Comparison of ENCODE assay signal across 27 cellular contexts in the genomic region with DNA sequence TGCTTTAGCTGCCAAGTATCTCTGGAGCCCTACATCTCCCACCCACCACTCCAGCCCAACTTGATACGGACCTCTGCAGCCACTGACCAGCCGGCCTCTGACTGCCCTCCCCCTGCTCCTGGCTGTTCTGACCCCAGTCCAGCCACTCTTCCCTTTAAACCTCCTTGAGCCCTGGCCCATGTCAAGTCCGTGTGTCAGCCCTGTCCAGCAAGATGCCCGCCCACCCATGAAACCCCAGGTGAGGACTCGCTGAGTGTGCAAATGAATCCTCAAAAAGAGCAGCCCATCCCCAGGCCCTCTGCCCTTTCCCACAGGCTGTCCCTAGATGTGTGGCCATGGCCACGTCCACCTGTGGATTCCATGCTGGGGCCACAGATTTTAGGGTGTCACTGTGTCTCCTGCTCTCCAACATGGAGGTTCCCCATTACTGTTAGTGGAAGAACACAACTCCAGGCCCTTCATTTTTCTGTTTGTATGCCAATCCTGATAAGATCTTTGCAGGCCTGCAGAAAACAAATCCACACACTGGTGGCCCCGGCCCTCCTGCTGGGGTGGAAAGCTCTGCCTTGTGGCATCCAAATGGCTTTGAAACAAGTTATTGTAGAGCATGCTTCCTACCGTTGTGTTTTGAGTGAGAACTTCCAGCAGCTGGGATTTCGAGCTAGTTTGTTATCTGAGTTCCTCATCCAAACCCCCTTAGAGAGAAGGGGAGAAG. TPM values are rescaled to one million over a fixed set of nuclear protein-coding genes. Genes with fewer than 3 reads are reported as not detected.
A peak's percentile ranks its signal among the peaks of the same experiment; 100 is the strongest.
DNase-seq lines count a peak whose midpoint lies in the region; ATAC-seq, FAIRE-seq and TF ChIP-seq lines count a peak whose summit lies in the region.
"Had no signal": no experiment of that assay in that cellular context is flagged by ENCODE, and none has a peak within 500 bp of the region (broad histone marks: within the 10 kb centered on the region; RNA-seq: fewer than 3 reads in every experiment).

No MANE protein-coding gene starts in this region.

- H3K56ac ChIP-seq in H1 (replicated peaks; ENCODE audit: insufficient read length, low read depth, low read length): no peak overlapping the region

- no peaks in the 10 kb centered on the region for H3K79me2 ChIP-seq in H1 (ENCODE audit: control insufficient read depth in 1 of 2, insufficient read depth in 2 of 2, low read length in 2 of 2)

- peaks cover 1% of the 10 kb centered on the region for H3K27me3 Mint-ChIP-seq in activated naive CD8-positive, alpha-beta T cell treated with anti-CD3 and anti-CD28 coated beads, Interleukin-2, amount 10 ng/mL, durations not matched to agents 7 days and 5 days
- no peaks in the 10 kb centered on the region for H3K27me3 Mint-ChIP-seq in activated naive CD8-positive, alpha-beta T cell treated with anti-CD3 and anti-CD28 coated beads, Interleukin-2, amount 50 U/mL, for 24 hours
- H3K27me3 Mint-ChIP-seq: activated CD4-positive, alpha-beta memory T cell treated with anti-CD3 and anti-CD28 coated beads, Interleukin-2, amount 10 ng/mL, durations not matched to agents 7 days and 5 days; memory B cell had no signal

- no peak overlapping the region for H3K4me3 ChIP-seq in HEK293 (ENCODE audit: low read depth, low read length)
- H3K4me3 ChIP-seq in H1 (ENCODE audit: extremely low read depth in 1 of 4, insufficient read depth in 2 of 4, low read depth in 3 of 4, low read length in 4 of 4): no peak overlapping the region
- H3K4me3 ChIP-seq: A549, HAP-1, Peyer's patch, SJSA1, stomach, tibial nerve had no signal

- no peaks in the 10 kb centered on the region for H3K9me3 Mint-ChIP-seq in activated naive CD8-positive, alpha-beta T cell treated with anti-CD3 and anti-CD28 coated beads, Interleukin-2, amount 10 ng/mL, durations not matched to agents 7 days and 5 days
- no peaks in the 10 kb centered on the region for H3K9me3 Mint-ChIP-seq in activated naive CD8-positive, alpha-beta T cell treated with anti-CD3 and anti-CD28 coated beads, Interleukin-2, amount 50 U/mL, for 24 hours
- H3K9me3 Mint-ChIP-seq in stimulated activated effector memory CD8-positive, alpha-beta T cell treated with anti-CD3 and anti-CD28 coated beads, Interleukin-12 subunit alpha, Interleukin-12 subunit beta, amount 100 ng/mL, for 72 hours: no peaks in the 10 kb centered on the region
- H3K9me3 Mint-ChIP-seq: activated CD4-positive, alpha-beta memory T cell treated with anti-CD3 and anti-CD28 coated beads, Interleukin-2, amount 10 ng/mL, durations not matched to agents 7 days and 5 days; memory B cell had no signal

- H3K23ac ChIP-seq in H1 (ENCODE audit: insufficient read length): no peak overlapping the region

- no peak overlapping the region for H3K9ac ChIP-seq in H1 (replicated peaks in 1 of 4; ENCODE audit: extremely low read depth in 1 of 4, low read depth in 3 of 4, low read length in 3 of 4)

- peaks cover 61% of the 10 kb centered on the region for H3K4me1 Mint-ChIP-seq in activated naive CD8-positive, alpha-beta T cell treated with anti-CD3 and anti-CD28 coated beads, Interleukin-2, amount 10 ng/mL, durations not matched to agents 7 days and 5 days
- peaks cover 69% of the 10 kb centered on the region for H3K4me1 Mint-ChIP-seq in activated naive CD8-positive, alpha-beta T cell treated with anti-CD3 and anti-CD28 coated beads, Interleukin-2, amount 50 U/mL, for 24 hours
- H3K4me1 Mint-ChIP-seq in stimulated activated effector memory CD8-positive, alpha-beta T cell treated with anti-CD3 and anti-CD28 coated beads, Interleukin-12 subunit alpha, Interleukin-12 subunit beta, amount 100 ng/mL, for 72 hours: peaks cover 77% of the 10 kb centered on the region

- no peak overlapping the region for H2AFZ ChIP-seq in H1 (ENCODE audit: low read length)

- no peak overlapping the region for H2BK15ac ChIP-seq in H1 (ENCODE audit: low read length)

- POLR2A ChIA-PET in activated naive CD8-positive, alpha-beta T cell treated with anti-CD3 and anti-CD28 coated beads, Interleukin-2, amount 10 ng/mL, durations not matched to agents 7 days and 5 days (lab: Charles Lee): no interaction called here
- POLR2A ChIA-PET in HEK293 (lab: Yijun Ruan, JAX): no interaction called here
- POLR2A ChIA-PET in H1 (lab: Charles Lee; ENCODE audit: partially characterized antibody): interaction anchor here (1.1 kb wide), 1 partner anchor 66 kb away, joined by 3 read pairs; no protein-coding TSS in a partner anchor

- no peaks in the 10 kb centered on the region for H3K79me1 ChIP-seq in H1 (ENCODE audit: low read depth, low read length)

- ATAC-seq in activated naive CD8-positive, alpha-beta T cell treated with anti-CD3 and anti-CD28 coated beads, Interleukin-2, amount 10 ng/mL, durations not matched to agents 7 days and 5 days (ENCODE audit: low read depth): no peak
- no peak for ATAC-seq in activated naive CD8-positive, alpha-beta T cell treated with anti-CD3 and anti-CD28 coated beads, Interleukin-2, amount 50 U/mL, for 24 hours
- ATAC-seq in stimulated activated effector memory CD8-positive, alpha-beta T cell treated with anti-CD3 and anti-CD28 coated beads, Interleukin-12 subunit alpha, Interleukin-12 subunit beta, amount 100 ng/mL, for 72 hours: no peak
- ATAC-seq: A549 had no signal

- H3K27ac ChIP-seq in HEK293 (ENCODE audit: extremely low read depth, low read depth, low read length) (no peak overlapping the region), H1 (ENCODE audit: low read depth, low read length) (no peak overlapping the region; the same call in 1 of the 2 replicates)
- H3K27ac ChIP-seq: A549, Peyer's patch, SJSA1, stomach, tibial nerve had no signal

- CTCF ChIA-PET in HEK293 (lab: Yijun Ruan, JAX) (no interaction called here), H1 (lab: Charles Lee; ENCODE audit: partially characterized antibody) (interaction anchor here (0.6 to 1.8 kb wide), 6 partner anchors 11 to 1199 kb away, joined by 3 to 5 read pairs (median 4); no protein-coding TSS in a partner anchor)

- TF ChIP-seq CTCF in HEK293 (tag by site-specific recombination; IDR thresholded peaks at IDR 0.05): no peak
- no peak for TF ChIP-seq CTCF in H1 (IDR thresholded peaks at IDR 0.05; ENCODE audit: control extremely low read depth in 1 of 3, insufficient read depth in 1 of 3, low read depth in 1 of 3, low read length in 3 of 3)

- H3K36me3 Mint-ChIP-seq in activated naive CD8-positive, alpha-beta T cell treated with anti-CD3 and anti-CD28 coated beads, Interleukin-2, amount 10 ng/mL, durations not matched to agents 7 days and 5 days: peaks cover 26% of the 10 kb centered on the region
- peaks cover 22% of the 10 kb centered on the region for H3K36me3 Mint-ChIP-seq in activated naive CD8-positive, alpha-beta T cell treated with anti-CD3 and anti-CD28 coated beads, Interleukin-2, amount 50 U/mL, for 24 hours (ENCODE audit: low read depth)
- peaks cover 60% of the 10 kb centered on the region for H3K36me3 Mint-ChIP-seq in stimulated activated effector memory CD8-positive, alpha-beta T cell treated with anti-CD3 and anti-CD28 coated beads, Interleukin-12 subunit alpha, Interleukin-12 subunit beta, amount 100 ng/mL, for 72 hours

- H2AK5ac ChIP-seq in H1 (ENCODE audit: low read depth, low read length): no peak overlapping the region

- no peak overlapping the region for H3K18ac ChIP-seq in H1 (ENCODE audit: extremely low read depth, low read length)

- no peak for TF ChIP-seq EP300 in H1 (IDR thresholded peaks at IDR 0.05; ENCODE audit: borderline replicate concordance in 1 of 2, low read depth in 2 of 2, low read length in 2 of 2)

- no peak for TF ChIP-seq RAD21 in H1 (IDR thresholded peaks at IDR 0.05 in 1 of 2, conservative IDR thresholded peaks at IDR 0.05 in 1 of 2; ENCODE audit: low read depth in 2 of 2, low read length in 2 of 2)

- no peak overlapping the region for H3K4me3 Mint-ChIP-seq in activated naive CD8-positive, alpha-beta T cell treated with anti-CD3 and anti-CD28 coated beads, Interleukin-2, amount 10 ng/mL, durations not matched to agents 7 days and 5 days
- no peak overlapping the region for H3K4me3 Mint-ChIP-seq in activated naive CD8-positive, alpha-beta T cell treated with anti-CD3 and anti-CD28 coated beads, Interleukin-2, amount 50 U/mL, for 24 hours
- no peak overlapping the region for H3K4me3 Mint-ChIP-seq in stimulated activated effector memory CD8-positive, alpha-beta T cell treated with anti-CD3 and anti-CD28 coated beads, Interleukin-12 subunit alpha, Interleukin-12 subunit beta, amount 100 ng/mL, for 72 hours
- H3K4me3 Mint-ChIP-seq: activated CD4-positive, alpha-beta memory T cell treated with anti-CD3 and anti-CD28 coated beads, Interleukin-2, amount 10 ng/mL, durations not matched to agents 7 days and 5 days; memory B cell had no signal

- H4K5ac ChIP-seq in H1 (ENCODE audit: insufficient read length, low read depth, low read length): no peak overlapping the region

- no peak overlapping the region for H4K91ac ChIP-seq in H1 (replicated peaks; ENCODE audit: insufficient read length, low read length)

- H2BK12ac ChIP-seq in H1 (ENCODE audit: low read depth, low read length): no peak overlapping the region

- H4K8ac ChIP-seq in H1 (ENCODE audit: extremely low read depth, insufficient read depth, low read length): peak overlapping the region; percentile 18

- TF ChIP-seq POLR2A in H1 (IDR thresholded peaks at IDR 0.05; ENCODE audit: control extremely low read depth in 1 of 2, low read depth in 2 of 2, low read length in 2 of 2): no peak

- no peak for FAIRE-seq in H1 (lab: Jason Lieb, UNC)
- FAIRE-seq: A549, GM19239 had no signal

- H4K20me1 ChIP-seq in H1 (replicated peaks in 1 of 2; ENCODE audit: control insufficient read depth in 1 of 2, insufficient read depth in 2 of 2, low read length in 2 of 2): peaks cover 0 to 4% of the 10 kb centered on the region in 2 experiments

- H3K4me2 ChIP-seq in H1 (ENCODE audit: insufficient read depth in 1 of 2, low read depth in 2 of 2, low read length in 2 of 2): no peak overlapping the region
- H3K4me2 ChIP-seq: A549 had no signal

- H3K4ac ChIP-seq in H1 (replicated peaks; ENCODE audit: insufficient read length, low read depth, low read length): no peak overlapping the region

- no peaks in the 10 kb centered on the region for H3K23me2 ChIP-seq in H1 (ENCODE audit: low read depth, low read length)

- H2BK5ac ChIP-seq in H1 (ENCODE audit: low read depth, low read length): no peak overlapping the region

- no peak for DNase-seq in activated naive CD8-positive, alpha-beta T cell treated with anti-CD3 and anti-CD28 coated beads, Interleukin-2, amount 10 ng/mL, durations not matched to agents 7 days and 5 days
- no peak for DNase-seq in activated naive CD8-positive, alpha-beta T cell treated with anti-CD3 and anti-CD28 coated beads, Interleukin-2, amount 50 U/mL, for 24 hours
- DNase-seq in H1 (ENCODE audit: low read depth in 1 of 2, low spot score in 2 of 2) (no peak), glomerular visceral epithelial cell (ENCODE audit: extremely low spot score) (no peak), DMS79 (lab: John Stamatoyannopoulos, UW) (no peak), NCI-H1694 (lab: John Stamatoyannopoulos, UW) (no peak)
- no peak for DNase-seq in stimulated activated effector memory CD8-positive, alpha-beta T cell treated with anti-CD3 and anti-CD28 coated beads, Interleukin-12 subunit alpha, Interleukin-12 subunit beta, amount 100 ng/mL, for 72 hours (ENCODE audit: low spot score in 2 of 2)
- DNase-seq: activated CD4-positive, alpha-beta memory T cell treated with anti-CD3 and anti-CD28 coated beads, Interleukin-2, amount 10 ng/mL, durations not matched to agents 7 days and 5 days; activated CD4-positive, CD25-positive, alpha-beta regulatory T cell treated with anti-CD3 and anti-CD28 coated beads, Interleukin-2, amount 50 U/mL, for 72 hours; AML-193; COR-L47; GDM1; kidney glomerular epithelial cell; NCI-H1105 treated with DMSO at 0.1 percent for 48 hours; NCI-H345; NCI-H748 treated with DMSO at 0.1 percent for 48 hours; occipital lobe; Peyer's patch; stomach; T-helper 1 cell had no signal

- H3K27me3 ChIP-seq in H1 (replicated peaks in 1 of 4; ENCODE audit: control insufficient read depth in 3 of 4, extremely low read depth in 1 of 4, insufficient read depth in 3 of 4, low read length in 3 of 4): no peaks in the 10 kb centered on the region
- H3K27me3 ChIP-seq: Peyer's patch, SJSA1, stomach, tibial nerve had no signal

- H2BK20ac ChIP-seq in H1 (ENCODE audit: low read length): no peak overlapping the region

- H3K4me1 ChIP-seq in HEK293 (ENCODE audit: control insufficient read depth, insufficient read depth, low read length) (peaks cover 12% of the 10 kb centered on the region), H1 (replicated peaks in 1 of 4; ENCODE audit: control insufficient read depth in 3 of 4, insufficient read depth in 4 of 4, low read length in 3 of 4) (peaks cover 0 to 12% (median 0%) of the 10 kb centered on the region in 4 experiments; a peak in 2 of 7 replicates)
- H3K4me1 ChIP-seq: HAP-1 had no signal

- 95% methylated on average over 9 of the region's 9 CpGs; no CpG with 5 or more reads in 1 of the 2 experiments for WGBS in H1 (ENCODE audit: extremely low coverage in 1 of 2, insufficient coverage in 1 of 2, insufficient read length in 1 of 2, insufficient replicate concordance in 2 of 2, low coverage in 1 of 2, low lambda C conversion rate in 2 of 2, missing lambda C conversion rate in 1 of 2), 2 experiments

- H3K9me3 ChIP-seq in HEK293 (ENCODE audit: control insufficient read depth, insufficient read depth, low read depth, low read length) (no peaks in the 10 kb centered on the region), H1 (ENCODE audit: insufficient read depth in 2 of 2, low read depth in 1 of 2, low read length in 1 of 2) (no peaks in the 10 kb centered on the region)
- H3K9me3 ChIP-seq: A549, HAP-1, Peyer's patch, SJSA1, stomach, tibial nerve had no signal

- no peak overlapping the region for H2BK120ac ChIP-seq in H1 (replicated peaks; ENCODE audit: low read depth, low read length)

- H3K14ac ChIP-seq in H1 (ENCODE audit: insufficient read length): no peak overlapping the region

- H3K36me3 ChIP-seq in HEK293 (ENCODE audit: control insufficient read depth in 2 of 2, insufficient read depth in 1 of 2, low read length in 2 of 2) (peaks cover 0 to 62% of the 10 kb centered on the region in 2 experiments; a peak in 2 of 3 replicates), H1 (ENCODE audit: control insufficient read depth in 2 of 4, insufficient read depth in 4 of 4, low read length in 3 of 4) (peaks cover 0 to 3% (median 0%) of the 10 kb centered on the region in 4 experiments; a peak in 2 of 8 replicates)

- peak overlapping the region; percentile 25 for H3K27ac Mint-ChIP-seq in activated naive CD8-positive, alpha-beta T cell treated with anti-CD3 and anti-CD28 coated beads, Interleukin-2, amount 10 ng/mL, durations not matched to agents 7 days and 5 days
- no peak overlapping the region for H3K27ac Mint-ChIP-seq in activated naive CD8-positive, alpha-beta T cell treated with anti-CD3 and anti-CD28 coated beads, Interleukin-2, amount 50 U/mL, for 24 hours
- peak overlapping the region; percentile 61 for H3K27ac Mint-ChIP-seq in stimulated activated effector memory CD8-positive, alpha-beta T cell treated with anti-CD3 and anti-CD28 coated beads, Interleukin-12 subunit alpha, Interleukin-12 subunit beta, amount 100 ng/mL, for 72 hours
- H3K27ac Mint-ChIP-seq: activated CD4-positive, alpha-beta memory T cell treated with anti-CD3 and anti-CD28 coated beads, Interleukin-2, amount 10 ng/mL, durations not matched to agents 7 days and 5 days; memory B cell had no signal

RNA-seq across cellular contexts. Expression of a gene that starts 22.7 kb away (rescaled TPM):
- 10 to 100 TPM; 29.1 to 30.3 TPM for total RNA-seq in activated naive CD8-positive, alpha-beta T cell treated with anti-CD3 and anti-CD28 coated beads, Interleukin-2, amount 10 ng/mL, durations not matched to agents 7 days and 5 days
- 7.1 and 7.2 TPM in 2 replicates for total RNA-seq in H1 (2021; fragmentation: NEBNext Ultra II Directional; extraction: Animal tissue kit (Norgen Biotek cat#: 25700))
- polyA plus RNA-seq in H1 (2011; rRNA removed): 20.3 and 22.1 TPM in 2 replicates
- 12.9 TPM for polyA plus RNA-seq in H1 (2011; cell fraction: cytosol; rRNA removed)
- polyA plus RNA-seq in H1 (2011; cell fraction: nucleus; rRNA removed): 23.1 TPM
- polyA plus RNA-seq in H1 (2012, experiment 1 of 2): 6.9 to 12.0 TPM (median 8.8 TPM) in 4 replicates
- 6.4 TPM for polyA plus RNA-seq in H1 (2012, experiment 2 of 2)
- 5.4 TPM for polyA plus RNA-seq in H1 (2013, experiment 1 of 2)
- polyA plus RNA-seq in H1 (2013, experiment 2 of 2): 5.4 TPM
- polyA minus RNA-seq in H1 (2011; rRNA and poly(A)+ RNA removed): 14.0 and 14.6 TPM in 2 replicates
- 10.5 TPM for polyA minus RNA-seq in H1 (2011; cell fraction: cytosol; rRNA and poly(A)+ RNA removed)
- 11.1 TPM for polyA minus RNA-seq in H1 (2011; cell fraction: nucleus; rRNA and poly(A)+ RNA removed)
